Comparison of ENCODE assay signal across 19 cellular contexts in the genomic region with DNA sequence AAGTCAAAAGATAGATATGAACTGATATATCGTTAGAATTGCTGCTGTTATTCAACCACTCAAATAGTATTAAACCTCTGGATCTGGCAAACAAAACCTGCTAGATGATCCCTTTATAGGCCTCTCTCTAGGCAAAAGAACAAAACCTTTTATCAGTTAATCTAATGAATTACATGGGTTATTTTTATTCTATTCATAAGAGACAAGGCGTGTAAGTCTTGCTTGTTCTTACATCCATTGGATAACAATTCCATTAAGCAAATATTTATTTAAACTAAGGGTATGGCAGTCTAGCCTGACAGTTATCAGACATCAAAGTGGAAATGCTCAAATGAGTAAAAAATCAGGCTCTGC. TPM values are rescaled to one million over a fixed set of nuclear protein-coding genes. Genes with fewer than 3 reads are reported as not detected.
A peak's percentile ranks its signal among the peaks of the same experiment; 100 is the strongest.
DNase-seq lines count a peak whose midpoint lies in the region; ATAC-seq and TF ChIP-seq lines count a peak whose summit lies in the region.
"Had no signal": no experiment of that assay in that cellular context is flagged by ENCODE, and none has a peak within 500 bp of the region (broad histone marks: within the 10 kb centered on the region; RNA-seq: fewer than 3 reads in every experiment).

No MANE protein-coding gene starts in this region.

- in situ Hi-C loops in mammary epithelial cell (cut with MboI; ENCODE audit: low sequenced_read_pairs in 2 of 2) (no loop called here), G401 (cut with HindIII; ENCODE audit: low sequenced_read_pairs) (no loop called here)

- BruUV-seq in mammary epithelial cell (replicated peaks; lab: Mats Ljungman, UMichigan) = TSS peak; percentile 91

- peak overlapping the region; percentile 92 for H3K4me2 ChIP-seq in mammary epithelial cell (ENCODE audit: insufficient read depth, low read depth, low read length)

- H3K9me3 ChIP-seq in HUES48 (ENCODE audit: control insufficient read depth, insufficient read depth, low read length) (no peaks in the 10 kb centered on the region), mammary epithelial cell (replicated peaks; ENCODE audit: insufficient read depth, low read length) (no peaks in the 10 kb centered on the region)
- H3K9me3 ChIP-seq: BLaER1, Caco-2, tibial nerve had no signal

- H3K27me3 Mint-ChIP-seq in mesothelial cell of epicardium (ENCODE audit: low read depth) = peaks cover 28% of the 10 kb centered on the region

- no peak for TF ChIP-seq CTCF in 22Rv1 (IDR thresholded peaks at IDR 0.05)
- no peak for TF ChIP-seq CTCF in mammary epithelial cell (conservative IDR thresholded peaks at IDR 0.05 in 1 of 2, IDR thresholded peaks at IDR 0.05 in 1 of 2; ENCODE audit: extremely low read depth in 1 of 2, insufficient read depth in 1 of 2, low read depth in 1 of 2, low read length in 2 of 2)
- TF ChIP-seq CTCF in mesothelial cell of epicardium (IDR thresholded peaks at IDR 0.05; ENCODE audit: unreplicated experiment) = no peak

- H3K4me3 ChIP-seq in HUES48 (ENCODE audit: low read depth, low read length) = no peak overlapping the region
- H3K4me3 ChIP-seq in mammary epithelial cell (replicated peaks in 1 of 3; ENCODE audit: insufficient read depth in 1 of 3, low read depth in 2 of 3, low read length in 3 of 3) = peak overlapping the region in 1 of 3 experiments; percentile 27
- H3K4me3 ChIP-seq: BLaER1, tibial nerve had no signal

- no peaks in the 10 kb centered on the region for H3K9me3 Mint-ChIP-seq in mesothelial cell of epicardium
- H3K9me3 Mint-ChIP-seq: neural crest cell had no signal

- dilution Hi-C loops in mammary epithelial cell (cut with HindIII; ENCODE audit: low sequenced_read_pairs) = no loop called here

- H3K27ac Mint-ChIP-seq in mesothelial cell of epicardium = peak overlapping the region; percentile 58
- H3K27ac Mint-ChIP-seq: activated naive CD8-positive, alpha-beta T cell treated with anti-CD3 and anti-CD28 coated beads, Interleukin-2, amount 10 ng/mL, durations not matched to agents 7 days and 5 days had no signal

- WGBS in mammary epithelial cell (ENCODE audit: low coverage, missing lambda C conversion rate) = 13% methylated on average over 2 of the region's 2 CpGs

- H3K9ac ChIP-seq in HUES48 (ENCODE audit: low read depth, low read length) = no peak overlapping the region
- H3K9ac ChIP-seq in mammary epithelial cell (ENCODE audit: insufficient read depth, low read length) = no peak overlapping the region
- H3K9ac ChIP-seq: BLaER1 had no signal

- peak overlapping the region; percentile 86 for H2AFZ ChIP-seq in mammary epithelial cell (ENCODE audit: low read depth, low read length)

- DNase-seq in mammary epithelial cell (no peak), mesothelial cell of epicardium (ENCODE audit: low spot score in 2 of 2, unreplicated experiment in 2 of 2) (no peak), MV-4-11 (lab: John Stamatoyannopoulos, UW) (no peak), G401 (ENCODE audit: low spot score) (no peak)
- no peak for DNase-seq in effector CD4-positive, alpha-beta T cell
- DNase-seq: activated CD4-positive, alpha-beta T cell treated with anti-CD3 and anti-CD28 coated beads, Interleukin-2, amount 50 U/mL, for 4 hours; activated naive CD8-positive, alpha-beta T cell treated with anti-CD3 and anti-CD28 coated beads, Interleukin-2, amount 10 ng/mL, durations not matched to agents 7 days and 5 days; NCI-H1105 treated with DMSO at 0.1 percent for 48 hours; small intestine; stimulated activated CD4-positive, alpha-beta T cell treated with anti-CD3 and anti-CD28 coated beads, Interleukin-2, amount 100 ng/mL, for 48 hours; stimulated activated naive CD4-positive, alpha-beta T cell treated with Interleukin-2 at 50 U/mL for 16 hours had no signal

- H3K36me3 Mint-ChIP-seq in mesothelial cell of epicardium = no peaks in the 10 kb centered on the region

- no peak for ATAC-seq in GM18502 (IDR thresholded peaks at IDR 0.05; ENCODE audit: poor library complexity, unreplicated experiment)

- H3K27me3 ChIP-seq in HUES48 (ENCODE audit: control insufficient read depth, insufficient read depth, low read length) = no peaks in the 10 kb centered on the region
- no peaks in the 10 kb centered on the region for H3K27me3 ChIP-seq in mammary epithelial cell (ENCODE audit: insufficient read depth, low read length)
- H3K27me3 ChIP-seq: BLaER1, tibial nerve had no signal

- H3K4me3 Mint-ChIP-seq in mesothelial cell of epicardium = no peak overlapping the region
- H3K4me3 Mint-ChIP-seq: activated naive CD8-positive, alpha-beta T cell treated with anti-CD3 and anti-CD28 coated beads, Interleukin-2, amount 10 ng/mL, durations not matched to agents 7 days and 5 days; neural crest cell had no signal

- H3K27ac ChIP-seq in 22Rv1 (peak overlapping the region; percentile 27; the same call in 1 of the 2 replicates), HUES48 (ENCODE audit: low read depth, low read length) (peak overlapping the region; percentile 23), mammary epithelial cell (ENCODE audit: insufficient read depth, low read depth, low read length) (peak overlapping the region; percentile 96)
- H3K27ac ChIP-seq: tibial nerve had no signal

- CTCF ChIA-PET in mammary epithelial cell (lab: Charles Lee; ENCODE audit: low non-redundant PET) = interaction anchor here (0.6 kb wide), 1 partner anchor 41 kb away, joined by 5 read pairs; no protein-coding TSS in a partner anchor

- H3K4me1 ChIP-seq in HUES48 (ENCODE audit: control insufficient read depth, insufficient read depth, low read length) (peaks cover 4% of the 10 kb centered on the region), mammary epithelial cell (ENCODE audit: insufficient read depth, low read length) (peaks cover 42% of the 10 kb centered on the region)

- intact Hi-C loops in mammary epithelial cell (cut with micrococcal nuclease) = no loop called here

- H3K36me3 ChIP-seq in HUES48 (ENCODE audit: control insufficient read depth, insufficient read depth, low read length) (no peaks in the 10 kb centered on the region), mammary epithelial cell (ENCODE audit: insufficient read depth, low read length) (no peaks in the 10 kb centered on the region)
- H3K36me3 ChIP-seq: BLaER1, tibial nerve had no signal

- H3K79me2 ChIP-seq in mammary epithelial cell (ENCODE audit: insufficient read depth, low read length) = no peaks in the 10 kb centered on the region

- no peaks in the 10 kb centered on the region for H4K20me1 ChIP-seq in mammary epithelial cell (ENCODE audit: insufficient read depth, low read length)
- H4K20me1 ChIP-seq: BLaER1 had no signal

- H3K4me1 Mint-ChIP-seq in mesothelial cell of epicardium = peaks cover 42% of the 10 kb centered on the region

RNA-seq across cellular contexts. Expression of a gene that starts 16.6 kb away (rescaled TPM):
- total RNA-seq in mammary epithelial cell (under 1 TPM in 1 of 2 donors, not detected in 1; 0.21 TPM), mesothelial cell of epicardium (0.07 to 0.18 TPM in 2 of 3 replicates, not detected in the other)
- polyA plus RNA-seq in mammary epithelial cell = 0.03 TPM
- not detected for polyA minus RNA-seq in mammary epithelial cell
- 4.1 and 4.8 TPM in 2 replicates for total RNA-seq in G401 (2014; rRNA removed; shearing (Covaris generic))
- total RNA-seq: fibroblast of lung had no signal
- polyA plus RNA-seq: fibroblast of lung had no signal

Comparison
In these comparisons a context has a peak if more than half of its experiments do, and no peak if none do; other contexts are left out.
1. H3K27ac ChIP-seq: peak in every context shown above with its lines; median percentile 96 in mammary epithelial cell; 27 in 22Rv1; 23 in HUES48.